In genomic region chr6:3742426-3743344, GRCh38 we compare ENCODE assay signal across 8 cellular contexts. TPM values are rescaled to one million over a fixed set of nuclear protein-coding genes. Genes with fewer than 3 reads are reported as not detected.
DNase-seq lines count a peak whose midpoint lies in the region; ATAC-seq and TF ChIP-seq lines count a peak whose summit lies in the region.

No MANE protein-coding gene starts in this region.

- peaks cover 27% of the 10 kb centered on the region for H3K4me1 ChIP-seq in PC-3 (ENCODE audit: insufficient read depth, low read length)
- H3K4me1 ChIP-seq in esophagus muscularis mucosa, result peaks cover 78 to 100% (median 99%) of the 10 kb centered on the region in 4 donors

- peak; percentile 64 for DNase-seq in HT1080 (ENCODE audit: low read depth)
- DNase-seq in PC-3, result peak; percentile 91
- peak; percentile 92 for DNase-seq in activated T-cell treated with anti-CD3 and anti-CD28 coated beads, Interleukin-2, amount 50 U/mL, for 1 hour
- DNase-seq in esophagus muscularis mucosa (ENCODE audit: extremely low spot score), result peak; percentile 97
- DNase-seq in naive thymus-derived CD8-positive, alpha-beta T cell, result peak; percentile 70 to 92 (median 87)

- no peaks in the 10 kb centered on the region for H3K9me3 Mint-ChIP-seq in naive thymus-derived CD8-positive, alpha-beta T cell
- H3K9me3 Mint-ChIP-seq in stimulated activated memory B cell treated with anti-CD40 and anti-IgM and Interleukin-4, amounts not matched to agents 10 μg/mL and 1 μg/mL and 100 μg/mL, for 72 hours, result no peaks in the 10 kb centered on the region

- CTCF ChIA-PET in PC-3 (lab: Charles Lee), result interaction anchor here (0.7 kb wide), 1 partner anchor 192 kb away, joined by 3 read pairs; no protein-coding TSS in a partner anchor

- no peaks in the 10 kb centered on the region for H3F3A ChIP-seq in PC-3 (ENCODE audit: low read length, unreplicated experiment)

- peak overlapping the region; percentile 26 to 75 (median 54) for H3K4me3 Mint-ChIP-seq in naive thymus-derived CD8-positive, alpha-beta T cell
- H3K4me3 Mint-ChIP-seq in stimulated activated memory B cell treated with anti-CD40 and anti-IgM and Interleukin-4, amounts not matched to agents 10 μg/mL and 1 μg/mL and 100 μg/mL, for 72 hours, result peak overlapping the region; percentile 71

- peaks cover 8 to 28% (median 18%) of the 10 kb centered on the region in 4 donors for H3K4me1 Mint-ChIP-seq in naive thymus-derived CD8-positive, alpha-beta T cell
- peaks cover 52% of the 10 kb centered on the region for H3K4me1 Mint-ChIP-seq in stimulated activated memory B cell treated with anti-CD40 and anti-IgM and Interleukin-4, amounts not matched to agents 10 μg/mL and 1 μg/mL and 100 μg/mL, for 72 hours

- H3K4me2 ChIP-seq in PC-3 (ENCODE audit: low read length), result peak overlapping the region; percentile 78

- peak; percentile 95 for TF ChIP-seq CTCF in C4-2B (conservative IDR thresholded peaks at IDR 0.05)
- peak; percentile 98 for TF ChIP-seq CTCF in PC-3 (conservative IDR thresholded peaks at IDR 0.05; ENCODE audit: low read depth, low read length)
- TF ChIP-seq CTCF in esophagus muscularis mucosa (IDR thresholded peaks at IDR 0.05), result peak; percentile 92 to 99 (median 94)

- ATAC-seq in GM19351 (IDR thresholded peaks at IDR 0.05; ENCODE audit: unreplicated experiment) (peak; percentile 62), PC-3 (peak; percentile 83)
- ATAC-seq in naive thymus-derived CD8-positive, alpha-beta T cell, result peak; percentile 95
- ATAC-seq in stimulated activated memory B cell treated with anti-CD40 and anti-IgM and Interleukin-4, amounts not matched to agents 10 μg/mL and 1 μg/mL and 100 μg/mL, for 72 hours, result peak; percentile 57

- H3K27ac ChIP-seq in C4-2B (no peak overlapping the region), PC-3 (ENCODE audit: low read length) (no peak overlapping the region), esophagus muscularis mucosa (replicated peaks in 1 of 4) (peak overlapping the region; percentile 87 to 99 (median 99))

- H3K27me3 ChIP-seq in PC-3 (ENCODE audit: low read length) (no peaks in the 10 kb centered on the region), esophagus muscularis mucosa (no peaks in the 10 kb centered on the region)

- H3K9me2 ChIP-seq in PC-3 (replicated peaks; ENCODE audit: low read length), result no peaks in the 10 kb centered on the region

- no peak overlapping the region for H3K9ac ChIP-seq in PC-3 (ENCODE audit: low read length)

- intact Hi-C loops in PC-3 (cut with micrococcal nuclease) (loop anchor here (1.0 to 5.0 kb wide), 3 partner anchors 235 to 266 kb away; no protein-coding TSS in a partner anchor), esophagus muscularis mucosa (cut with DNase I) (loop anchor here (2.0 to 5.0 kb wide), 4 partner anchors 105 to 248 kb away; partner anchors contain the start of gene FAM50B)

- no peaks in the 10 kb centered on the region for H3K36me3 Mint-ChIP-seq in naive thymus-derived CD8-positive, alpha-beta T cell
- peaks cover 21% of the 10 kb centered on the region for H3K36me3 Mint-ChIP-seq in stimulated activated memory B cell treated with anti-CD40 and anti-IgM and Interleukin-4, amounts not matched to agents 10 μg/mL and 1 μg/mL and 100 μg/mL, for 72 hours

- H3K79me2 ChIP-seq in PC-3 (ENCODE audit: low read length), result peaks cover 98% of the 10 kb centered on the region

- H3K27ac Mint-ChIP-seq in naive thymus-derived CD8-positive, alpha-beta T cell, result peak overlapping the region in 6 of 10 donors; percentile 48 to 81 (median 70)
- peak overlapping the region; percentile 83 for H3K27ac Mint-ChIP-seq in stimulated activated memory B cell treated with anti-CD40 and anti-IgM and Interleukin-4, amounts not matched to agents 10 μg/mL and 1 μg/mL and 100 μg/mL, for 72 hours

- WGBS in esophagus muscularis mucosa, result 14% methylated on average over 36 of the region's 37 CpGs

- peak overlapping the region; percentile 51; the same call in 1 of the 2 replicates for H2AFZ ChIP-seq in PC-3 (ENCODE audit: low read length)

- peaks cover 23% of the 10 kb centered on the region for H4K20me1 ChIP-seq in PC-3 (ENCODE audit: low read length)

- H3K36me3 ChIP-seq in PC-3 (ENCODE audit: low read depth, low read length), result peaks cover 3% of the 10 kb centered on the region; the same call in 1 of the 2 replicates
- H3K36me3 ChIP-seq in esophagus muscularis mucosa, result peaks cover 4 to 21% (median 13%) of the 10 kb centered on the region in 4 donors

- H3K27me3 Mint-ChIP-seq in naive thymus-derived CD8-positive, alpha-beta T cell, result peaks cover 3 to 14% (median 11%) of the 10 kb centered on the region in 5 donors
- H3K27me3 Mint-ChIP-seq in stimulated activated memory B cell treated with anti-CD40 and anti-IgM and Interleukin-4, amounts not matched to agents 10 μg/mL and 1 μg/mL and 100 μg/mL, for 72 hours, result no peaks in the 10 kb centered on the region

- POLR2A ChIA-PET in PC-3 (lab: Charles Lee; ENCODE audit: unreplicated experiment), result no interaction called here
- POLR2A ChIA-PET in naive thymus-derived CD8-positive, alpha-beta T cell (lab: Charles Lee), result interaction anchor here (1.0 to 1.4 kb wide), 2 partner anchors 278 to 311 kb away, joined by 3 to 8 read pairs; a partner anchor contains a TSS

- H3K9me3 ChIP-seq in PC-3 (ENCODE audit: low read length), result no peaks in the 10 kb centered on the region
- H3K9me3 ChIP-seq in esophagus muscularis mucosa, result no peaks in the 10 kb centered on the region

- TF ChIP-seq POLR2A in esophagus muscularis mucosa (IDR thresholded peaks at IDR 0.05; ENCODE audit: low read depth), result no peak

- BruUV-seq in PC-3 (replicated peaks; lab: Mats Ljungman, UMichigan), result no TSS peak

- H3K4me3 ChIP-seq in PC-3 (ENCODE audit: low read length), result peak overlapping the region; percentile 58
- peak overlapping the region; percentile 11 to 40 (median 30) for H3K4me3 ChIP-seq in esophagus muscularis mucosa

- TF ChIP-seq EP300 in esophagus muscularis mucosa (IDR thresholded peaks at IDR 0.05), result peak; percentile 42

RNA-seq across cellular contexts. Expression of gene PXDC1, which starts 8.8 kb away (rescaled TPM):
- total RNA-seq in HT1080 (2014; rRNA removed; shearing (Covaris generic)), result 27.6 and 28.2 TPM in 2 replicates
- polyA plus RNA-seq in HT1080 (2015; cell fraction: cytosol; rRNA removed), result 30.5 and 31.4 TPM in 2 replicates
- polyA plus RNA-seq in HT1080 (2015; cell fraction: nucleus; rRNA removed), result 15.6 and 28.1 TPM in 2 replicates
- total RNA-seq in PC-3 (2014; rRNA removed), result 46.2 and 59.8 TPM in 2 replicates
- 100 to 1,000 TPM; 111 to 232 (median 165) TPM for total RNA-seq in esophagus muscularis mucosa
- total RNA-seq in naive thymus-derived CD8-positive, alpha-beta T cell, result under 1 TPM; 0.16 to 0.18 TPM
- not detected for polyA plus RNA-seq in naive thymus-derived CD8-positive, alpha-beta T cell

Comparison
In these comparisons a context has a peak if more than half of its experiments do, and no peak if none do; other contexts are left out.
1. H3K27ac ChIP-seq: peak in esophagus muscularis mucosa (4 of 4); none in C4-2B (single experiment) and PC-3 (single experiment).
2. RNA of gene PXDC1, which starts 8.8 kb away (total RNA-seq): 111 to 232 TPM in esophagus muscularis mucosa, 46.2 to 59.8 TPM in PC-3 and 27.6 to 28.2 TPM in HT1080; 0.16 to 0.18 TPM in naive thymus-derived CD8-positive, alpha-beta T cell; every median in the first group is over 10 times any median in the second.
3. Peak in every context shown above with its lines, with median percentiles within 50 percentile points of each other: CTCF ChIP-seq, ATAC-seq and DNase-seq.